Comparison of ENCODE assay signal across 16 cellular contexts in genomic region chr1:112933820-112934561, GRCh38. TPM values are rescaled to one million over a fixed set of nuclear protein-coding genes. Genes with fewer than 3 reads are reported as not detected.
DNase-seq lines count a peak whose midpoint lies in the region; ATAC-seq and TF ChIP-seq lines count a peak whose summit lies in the region.
"Had no signal": no experiment of that assay in that cellular context is flagged by ENCODE, and none has a peak within 500 bp of the region (broad histone marks: within the 10 kb centered on the region; RNA-seq: fewer than 3 reads in every experiment).

No MANE protein-coding gene starts in this region.

- no peaks in the 10 kb centered on the region for H3K9me3 Mint-ChIP-seq in natural killer cell treated with Interleukin-12 subunit alpha and Interleukin-12 subunit beta and Interleukin-15 and Interleukin-18, amount 100 ng/mL, for 72 hours
- H3K9me3 Mint-ChIP-seq in natural killer cell = no peaks in the 10 kb centered on the region
- H3K9me3 Mint-ChIP-seq in WTC11 = no peaks in the 10 kb centered on the region
- no peaks in the 10 kb centered on the region for H3K9me3 Mint-ChIP-seq in endodermal cell

- H3K4me1 ChIP-seq in endodermal cell (ENCODE audit: control insufficient read depth, insufficient read depth, low read length) = no peaks in the 10 kb centered on the region

- H3K36me3 ChIP-seq in endodermal cell (ENCODE audit: control insufficient read depth, insufficient read depth, low read length) = peaks cover 52% of the 10 kb centered on the region

- peaks cover 22 to 23% of the 10 kb centered on the region in 2 donors for H3K4me1 Mint-ChIP-seq in natural killer cell treated with Interleukin-12 subunit alpha and Interleukin-12 subunit beta and Interleukin-15 and Interleukin-18, amount 100 ng/mL, for 72 hours (ENCODE audit: low read depth in 2 of 2)
- H3K4me1 Mint-ChIP-seq in natural killer cell = no peaks in the 10 kb centered on the region
- peaks cover 47% of the 10 kb centered on the region for H3K4me1 Mint-ChIP-seq in WTC11
- peaks cover 37% of the 10 kb centered on the region for H3K4me1 Mint-ChIP-seq in endodermal cell

- 96 to 100% methylated on average over 1 to 2 of the region's 3 CpGs for WGBS in endodermal cell (ENCODE audit: insufficient coverage in 1 of 2, insufficient read length in 1 of 2), 2 experiments

- CTCF ChIA-PET in WTC11 (lab: Charles Lee) = interaction anchor here (1.3 kb wide), 1 partner anchor 108 kb away, joined by 3 read pairs; no protein-coding TSS in a partner anchor

- ATAC-seq in natural killer cell treated with Interleukin-12 subunit alpha and Interleukin-12 subunit beta and Interleukin-15 and Interleukin-18, amount 100 ng/mL, for 72 hours = no peak
- ATAC-seq in natural killer cell (no peak), WTC11 (no peak), HG03159 (IDR thresholded peaks at IDR 0.05; ENCODE audit: unreplicated experiment) (no peak), HG03520 (IDR thresholded peaks at IDR 0.05; ENCODE audit: unreplicated experiment) (no peak)
- ATAC-seq: HCT116, left cardiac atrium, Panc1 had no signal

- TF ChIP-seq CTCF in natural killer cell (IDR thresholded peaks at IDR 0.05) (no peak), WTC11 (IDR thresholded peaks at IDR 0.05) (no peak), endodermal cell (conservative IDR thresholded peaks at IDR 0.05) (no peak)

- H3K9me3 ChIP-seq in endodermal cell (ENCODE audit: control insufficient read depth, low read length) = peaks cover 4% of the 10 kb centered on the region

- POLR2A ChIA-PET in WTC11 (lab: Charles Lee) = no interaction called here

- no peaks in the 10 kb centered on the region for H3K36me3 Mint-ChIP-seq in natural killer cell treated with Interleukin-12 subunit alpha and Interleukin-12 subunit beta and Interleukin-15 and Interleukin-18, amount 100 ng/mL, for 72 hours
- no peaks in the 10 kb centered on the region for H3K36me3 Mint-ChIP-seq in natural killer cell
- peaks cover 34% of the 10 kb centered on the region for H3K36me3 Mint-ChIP-seq in WTC11
- peaks cover 31% of the 10 kb centered on the region for H3K36me3 Mint-ChIP-seq in endodermal cell (ENCODE audit: low read depth)

- H3K27ac Mint-ChIP-seq in natural killer cell treated with Interleukin-12 subunit alpha and Interleukin-12 subunit beta and Interleukin-15 and Interleukin-18, amount 100 ng/mL, for 72 hours = peak overlapping the region; percentile 65 to 78
- no peak overlapping the region for H3K27ac Mint-ChIP-seq in natural killer cell
- peak overlapping the region; percentile 90 for H3K27ac Mint-ChIP-seq in WTC11
- peak overlapping the region; percentile 90 for H3K27ac Mint-ChIP-seq in endodermal cell

- H3K4me3 Mint-ChIP-seq in natural killer cell treated with Interleukin-12 subunit alpha and Interleukin-12 subunit beta and Interleukin-15 and Interleukin-18, amount 100 ng/mL, for 72 hours = peak overlapping the region; percentile 60
- H3K4me3 Mint-ChIP-seq in natural killer cell (no peak overlapping the region), WTC11 (no peak overlapping the region), endodermal cell (no peak overlapping the region)

- H3K27me3 ChIP-seq in endodermal cell (ENCODE audit: control insufficient read depth, insufficient read depth, low read length, poor library complexity, severe bottlenecking) = no peaks in the 10 kb centered on the region

- DNase-seq in natural killer cell treated with Interleukin-12 subunit alpha and Interleukin-12 subunit beta and Interleukin-15 and Interleukin-18, amount 100 ng/mL, for 72 hours (ENCODE audit: low spot score) = no peak
- DNase-seq in natural killer cell (no peak), WTC11 (ENCODE audit: low spot score) (no peak), endodermal cell (no peak), NCI-H748 treated with DMSO at 0.1 percent for 48 hours (lab: John Stamatoyannopoulos, UW) (no peak), globus pallidus (ENCODE audit: low spot score) (no peak)
- DNase-seq: activated CD4-positive, alpha-beta T cell treated with anti-CD3 and anti-CD28 coated beads for 1 hour; AML-193; hippocampal formation; left cardiac atrium; NCI-H2029 treated with DMSO at 0.1 percent for 48 hours; NCI-H69 had no signal

- H3K27ac ChIP-seq in endodermal cell (ENCODE audit: low read depth, low read length) = peak overlapping the region; percentile 63

- intact Hi-C loops in natural killer cell (cut with micrococcal nuclease) = no loop called here

- H3K9ac ChIP-seq in endodermal cell (ENCODE audit: extremely low read depth, low read length, poor library complexity, severe bottlenecking) = no peak overlapping the region

- H3K4me3 ChIP-seq in endodermal cell (ENCODE audit: low read length) = peak overlapping the region; percentile 23

- no peaks in the 10 kb centered on the region for H3K27me3 Mint-ChIP-seq in natural killer cell treated with Interleukin-12 subunit alpha and Interleukin-12 subunit beta and Interleukin-15 and Interleukin-18, amount 100 ng/mL, for 72 hours
- H3K27me3 Mint-ChIP-seq in natural killer cell (ENCODE audit: low read depth in 2 of 2) = no peaks in the 10 kb centered on the region
- no peaks in the 10 kb centered on the region for H3K27me3 Mint-ChIP-seq in WTC11 (ENCODE audit: low read depth)
- H3K27me3 Mint-ChIP-seq in endodermal cell (ENCODE audit: insufficient read depth) = no peaks in the 10 kb centered on the region

TF ChIP-seq in WTC11, 78 proteins besides CTCF, POLR2A, EP300 and RAD21 (continues in another document):
- TF ChIP-seq, protein P1, sequence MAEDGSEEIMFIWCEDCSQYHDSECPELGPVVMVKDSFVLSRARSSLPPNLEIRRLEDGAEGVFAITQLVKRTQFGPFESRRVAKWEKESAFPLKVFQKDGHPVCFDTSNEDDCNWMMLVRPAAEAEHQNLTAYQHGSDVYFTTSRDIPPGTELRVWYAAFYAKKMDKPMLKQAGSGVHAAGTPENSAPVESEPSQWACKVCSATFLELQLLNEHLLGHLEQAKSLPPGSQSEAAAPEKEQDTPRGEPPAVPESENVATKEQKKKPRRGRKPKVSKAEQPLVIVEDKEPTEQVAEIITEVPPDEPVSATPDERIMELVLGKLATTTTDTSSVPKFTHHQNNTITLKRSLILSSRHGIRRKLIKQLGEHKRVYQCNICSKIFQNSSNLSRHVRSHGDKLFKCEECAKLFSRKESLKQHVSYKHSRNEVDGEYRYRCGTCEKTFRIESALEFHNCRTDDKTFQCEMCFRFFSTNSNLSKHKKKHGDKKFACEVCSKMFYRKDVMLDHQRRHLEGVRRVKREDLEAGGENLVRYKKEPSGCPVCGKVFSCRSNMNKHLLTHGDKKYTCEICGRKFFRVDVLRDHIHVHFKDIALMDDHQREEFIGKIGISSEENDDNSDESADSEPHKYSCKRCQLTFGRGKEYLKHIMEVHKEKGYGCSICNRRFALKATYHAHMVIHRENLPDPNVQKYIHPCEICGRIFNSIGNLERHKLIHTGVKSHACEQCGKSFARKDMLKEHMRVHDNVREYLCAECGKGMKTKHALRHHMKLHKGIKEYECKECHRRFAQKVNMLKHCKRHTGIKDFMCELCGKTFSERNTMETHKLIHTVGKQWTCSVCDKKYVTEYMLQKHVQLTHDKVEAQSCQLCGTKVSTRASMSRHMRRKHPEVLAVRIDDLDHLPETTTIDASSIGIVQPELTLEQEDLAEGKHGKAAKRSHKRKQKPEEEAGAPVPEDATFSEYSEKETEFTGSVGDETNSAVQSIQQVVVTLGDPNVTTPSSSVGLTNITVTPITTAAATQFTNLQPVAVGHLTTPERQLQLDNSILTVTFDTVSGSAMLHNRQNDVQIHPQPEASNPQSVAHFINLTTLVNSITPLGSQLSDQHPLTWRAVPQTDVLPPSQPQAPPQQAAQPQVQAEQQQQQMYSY (CRISPR knock-in tag; IDR thresholded peaks at IDR 0.05) = no peak
- TF ChIP-seq SP1 (CRISPR knock-in tag; conservative IDR thresholded peaks at IDR 0.05) (no peak), NR2C2 (CRISPR knock-in tag; IDR thresholded peaks at IDR 0.05) (no peak), MYBL2 (CRISPR knock-in tag; IDR thresholded peaks at IDR 0.05) (no peak), SOX15 (CRISPR knock-in tag; IDR thresholded peaks at IDR 0.05) (no peak), NR3C1 (CRISPR knock-in tag; conservative IDR thresholded peaks at IDR 0.05; ENCODE audit: low read depth) (no peak), FOXJ3 (CRISPR knock-in tag; IDR thresholded peaks at IDR 0.05; ENCODE audit: borderline replicate concordance) (no peak), ZBTB21 (CRISPR knock-in tag; IDR thresholded peaks at IDR 0.05; ENCODE audit: borderline replicate concordance) (no peak), ZNF219 (CRISPR knock-in tag; IDR thresholded peaks at IDR 0.05; ENCODE audit: borderline replicate concordance) (no peak), TEAD1 (CRISPR knock-in tag; IDR thresholded peaks at IDR 0.05) (no peak)
- TF ChIP-seq, protein P2, sequence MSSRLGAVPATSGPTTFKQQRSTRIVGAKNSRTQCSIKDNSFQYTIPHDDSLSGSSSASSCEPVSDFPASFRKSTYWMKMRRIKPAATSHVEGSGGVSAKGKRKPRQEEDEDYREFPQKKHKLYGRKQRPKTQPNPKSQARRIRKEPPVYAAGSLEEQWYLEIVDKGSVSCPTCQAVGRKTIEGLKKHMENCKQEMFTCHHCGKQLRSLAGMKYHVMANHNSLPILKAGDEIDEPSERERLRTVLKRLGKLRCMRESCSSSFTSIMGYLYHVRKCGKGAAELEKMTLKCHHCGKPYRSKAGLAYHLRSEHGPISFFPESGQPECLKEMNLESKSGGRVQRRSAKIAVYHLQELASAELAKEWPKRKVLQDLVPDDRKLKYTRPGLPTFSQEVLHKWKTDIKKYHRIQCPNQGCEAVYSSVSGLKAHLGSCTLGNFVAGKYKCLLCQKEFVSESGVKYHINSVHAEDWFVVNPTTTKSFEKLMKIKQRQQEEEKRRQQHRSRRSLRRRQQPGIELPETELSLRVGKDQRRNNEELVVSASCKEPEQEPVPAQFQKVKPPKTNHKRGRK (CRISPR knock-in tag; IDR thresholded peaks at IDR 0.05; ENCODE audit: borderline replicate concordance) = no peak
- TF ChIP-seq, protein P3, sequence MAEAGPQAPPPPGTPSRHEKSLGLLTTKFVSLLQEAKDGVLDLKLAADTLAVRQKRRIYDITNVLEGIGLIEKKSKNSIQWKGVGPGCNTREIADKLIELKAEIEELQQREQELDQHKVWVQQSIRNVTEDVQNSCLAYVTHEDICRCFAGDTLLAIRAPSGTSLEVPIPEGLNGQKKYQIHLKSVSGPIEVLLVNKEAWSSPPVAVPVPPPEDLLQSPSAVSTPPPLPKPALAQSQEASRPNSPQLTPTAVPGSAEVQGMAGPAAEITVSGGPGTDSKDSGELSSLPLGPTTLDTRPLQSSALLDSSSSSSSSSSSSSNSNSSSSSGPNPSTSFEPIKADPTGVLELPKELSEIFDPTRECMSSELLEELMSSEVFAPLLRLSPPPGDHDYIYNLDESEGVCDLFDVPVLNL (CRISPR knock-in tag; IDR thresholded peaks at IDR 0.05; ENCODE audit: borderline replicate concordance, low read depth) = no peak

RNA-seq across cellular contexts. Expression of gene SLC16A1, which starts 22.0 kb away (rescaled TPM):
- total RNA-seq in natural killer cell treated with Interleukin-12 subunit alpha and Interleukin-12 subunit beta and Interleukin-15 and Interleukin-18, amount 100 ng/mL, for 72 hours = 10 to 100 TPM; 47.8 to 88.4 TPM
- total RNA-seq in natural killer cell (10 to 100 TPM in 2 of 3 donors, 1 to 10 TPM in 1; 8.7 to 18.5 (median 14.0) TPM), WTC11 (2021) (328 to 381 TPM (median 374 TPM) in 3 replicates), endodermal cell (100 to 1,000 TPM; 229 to 248 TPM)
- 145 TPM for polyA plus RNA-seq in endodermal cell (2013, experiment 1 of 2)
- 127 TPM for polyA plus RNA-seq in endodermal cell (2013, experiment 2 of 2)

Comparison
In these comparisons a context has a peak if more than half of its experiments do, and no peak if none do; other contexts are left out.
1. H3K27ac Mint-ChIP-seq: peak in natural killer cell treated with Interleukin-12 subunit alpha and Interleukin-12 subunit beta and Interleukin-15 and Interleukin-18, amount 100 ng/mL, for 72 hours (2 of 2), WTC11 (single experiment) and endodermal cell (single experiment); none in natural killer cell (0 of 2).